ENCODE assay signal across 10 cellular contexts in genomic region chr12:6547987-6548386, GRCh38. TPM values are rescaled to one million over a fixed set of nuclear protein-coding genes. Genes with fewer than 3 reads are reported as not detected.
DNase-seq lines count a peak whose midpoint lies in the region; ATAC-seq and TF ChIP-seq lines count a peak whose summit lies in the region.
"Had no signal": no experiment of that assay in that cellular context is flagged by ENCODE, and none has a peak within 500 bp of the region (broad histone marks: within the 10 kb centered on the region; RNA-seq: fewer than 3 reads in every experiment).

No MANE protein-coding gene starts in this region.

- DNase-seq in AG08395 (ENCODE audit: low spot score), result peak; percentile 69
- DNase-seq in PC-3, result peak; percentile 60
- peak; percentile 86 for DNase-seq in epithelial cell of esophagus (ENCODE audit: low read depth)
- no peak for DNase-seq in neuronal stem cell (ENCODE audit: low spot score)
- DNase-seq in cerebellum (ENCODE audit: low spot score), result no peak
- DNase-seq in sciatic nerve (ENCODE audit: low spot score), result no peak
- DNase-seq in epidermal melanocyte (ENCODE audit: insufficient read length, low spot score), result no peak
- DNase-seq: activated gamma-delta T cell treated with Interleukin-2 at 50 U/mL for 16 hours; CD8-positive, alpha-beta T cell had no signal

- TF ChIP-seq CTCF in PC-3 (conservative IDR thresholded peaks at IDR 0.05; ENCODE audit: low read depth, low read length) (no peak), epithelial cell of esophagus (IDR thresholded peaks at IDR 0.05; ENCODE audit: insufficient read depth, low read depth, low read length, missing control alignments) (no peak)

- H3K4me3 ChIP-seq in PC-3 (ENCODE audit: low read length) (no peak overlapping the region), epithelial cell of esophagus (ENCODE audit: low read length) (no peak overlapping the region), neuronal stem cell (ENCODE audit: low read length in 2 of 2) (no peak overlapping the region)

- no peaks in the 10 kb centered on the region for H3K9me2 ChIP-seq in PC-3 (replicated peaks; ENCODE audit: low read length)

- no peaks in the 10 kb centered on the region for H3F3A ChIP-seq in PC-3 (ENCODE audit: low read length, unreplicated experiment)

- no peaks in the 10 kb centered on the region for H3K79me2 ChIP-seq in PC-3 (ENCODE audit: low read length)

- no peak overlapping the region for H3K4ac ChIP-seq in neuronal stem cell (ENCODE audit: low read length)

- H3K36me3 ChIP-seq in PC-3 (ENCODE audit: low read depth, low read length) (no peaks in the 10 kb centered on the region), neuronal stem cell (replicated peaks in 1 of 2; ENCODE audit: control insufficient read depth in 2 of 2, insufficient read depth in 2 of 2, low read length in 2 of 2) (peaks cover 32 to 87% of the 10 kb centered on the region in 2 donors)

- H3K4me2 ChIP-seq in PC-3 (ENCODE audit: low read length) (peak overlapping the region; percentile 54), neuronal stem cell (ENCODE audit: insufficient read depth, low read length, poor library complexity, severe bottlenecking) (no peak overlapping the region)

- no peak overlapping the region for H3K9ac ChIP-seq in PC-3 (ENCODE audit: low read length)
- no peak overlapping the region for H3K9ac ChIP-seq in neuronal stem cell (ENCODE audit: low read depth, low read length, poor library complexity)

- H3K27me3 ChIP-seq in PC-3 (ENCODE audit: low read length) (no peaks in the 10 kb centered on the region), neuronal stem cell (ENCODE audit: control insufficient read depth in 3 of 3, insufficient read depth in 3 of 3, low read depth in 1 of 3, low read length in 3 of 3) (no peaks in the 10 kb centered on the region)

- intact Hi-C loops in PC-3 (cut with micrococcal nuclease) (no loop called here), sciatic nerve (cut with DNase I) (loop anchor here (10.0 kb wide), 1 partner anchor 123 kb away; no protein-coding TSS in a partner anchor)

- H4K8ac ChIP-seq in neuronal stem cell (ENCODE audit: low read depth, low read length), result no peak overlapping the region

- no peaks in the 10 kb centered on the region for H4K20me1 ChIP-seq in PC-3 (ENCODE audit: low read length)

- no peak overlapping the region for H2BK5ac ChIP-seq in neuronal stem cell (ENCODE audit: low read length)

- CTCF ChIA-PET in PC-3 (lab: Charles Lee), result no interaction called here

- no CpG with 5 or more reads among the region's 9 CpGs for whole genome bisulfite sequencing in neuronal stem cell (ENCODE audit: extremely low coverage in 2 of 2, insufficient read length in 2 of 2, insufficient replicate concordance in 1 of 2), 2 donors

- H3K79me1 ChIP-seq in neuronal stem cell (ENCODE audit: low read depth, low read length), result peaks cover 10% of the 10 kb centered on the region

- H2AK5ac ChIP-seq in neuronal stem cell (ENCODE audit: low read depth, low read length), result no peak overlapping the region

- H3K23ac ChIP-seq in neuronal stem cell (ENCODE audit: low read depth, low read length, poor library complexity), result no peak overlapping the region

- H2BK12ac ChIP-seq in neuronal stem cell (ENCODE audit: low read length), result no peak overlapping the region

- peak overlapping the region; percentile 47 for H2BK120ac ChIP-seq in neuronal stem cell (ENCODE audit: low read depth, low read length)

- H3K27ac ChIP-seq in PC-3 (ENCODE audit: low read length) (0 out of 2 replicates have a peak overlapping the region, but pooled peaks have one; percentile 5), neuronal stem cell (replicated peaks; ENCODE audit: low read length) (no peak overlapping the region)

- H3K14ac ChIP-seq in neuronal stem cell (ENCODE audit: low read length), result no peak overlapping the region

- H2AFZ ChIP-seq in PC-3 (ENCODE audit: low read length) (0 out of 2 replicates have a peak overlapping the region, but pooled peaks have one; percentile 10), neuronal stem cell (ENCODE audit: low read length) (no peak overlapping the region)

- H3K18ac ChIP-seq in neuronal stem cell (ENCODE audit: low read length), result no peak overlapping the region

- peak; percentile 65 for ATAC-seq in PC-3
- ATAC-seq in GM21723 (IDR thresholded peaks at IDR 0.05; ENCODE audit: unreplicated experiment), result no peak
- ATAC-seq in sciatic nerve, result no peak
- ATAC-seq: CD8-positive, alpha-beta T cell had no signal

- H2BK15ac ChIP-seq in neuronal stem cell (ENCODE audit: low read length), result no peak overlapping the region

- peaks cover 19% of the 10 kb centered on the region for H3K4me1 ChIP-seq in PC-3 (ENCODE audit: insufficient read depth, low read length)
- peaks cover 0 to under 1% of the 10 kb centered on the region in 2 donors for H3K4me1 ChIP-seq in neuronal stem cell (ENCODE audit: control insufficient read depth in 2 of 2, insufficient read depth in 1 of 2, low read depth in 1 of 2, low read length in 2 of 2)

- H3K9me3 ChIP-seq in PC-3 (ENCODE audit: low read length), result no peaks in the 10 kb centered on the region
- peaks cover 0 to 2% of the 10 kb centered on the region in 2 donors for H3K9me3 ChIP-seq in neuronal stem cell (replicated peaks in 1 of 2; ENCODE audit: control insufficient read depth in 2 of 2, insufficient read depth in 1 of 2, low read depth in 1 of 2, low read length in 2 of 2)

- POLR2A ChIA-PET in PC-3 (lab: Charles Lee; ENCODE audit: unreplicated experiment), result interaction anchor here (0.6 kb wide), 2 partner anchors 13 to 269 kb away, joined by 3 read pairs; no protein-coding TSS in a partner anchor

- BruUV-seq in PC-3 (replicated peaks; lab: Mats Ljungman, UMichigan), result no TSS peak

- H4K91ac ChIP-seq in neuronal stem cell (ENCODE audit: low read depth, low read length, poor library complexity), result no peak overlapping the region

RNA-seq across cellular contexts. Expression of gene IFFO1, which starts 7.9 kb away (rescaled TPM):
- total RNA-seq in PC-3 (2014; rRNA removed), result 0.11 and 1.0 TPM in 2 replicates
- polyA plus RNA-seq in neuronal stem cell (2013, experiment 1 of 2), result 11.5 TPM
- polyA plus RNA-seq in neuronal stem cell (2013, experiment 2 of 2), result 10.5 TPM
- total RNA-seq in cerebellum, result 6.5 TPM
- total RNA-seq in sciatic nerve, result 38.7 TPM

RNA-seq across cellular contexts. Expression of gene GAPDH, which starts 13.7 kb away (rescaled TPM):
- total RNA-seq in PC-3 (2014; rRNA removed) (6,976 and 7,326 TPM in 2 replicates), cerebellum (1,321 TPM), sciatic nerve (1,200 TPM)
- polyA plus RNA-seq in neuronal stem cell (2013, experiment 1 of 2), result 3,243 TPM
- polyA plus RNA-seq in neuronal stem cell (2013, experiment 2 of 2), result 3,181 TPM

RNA-seq across cellular contexts. Expression of gene NOP2, which starts 20.1 kb away (rescaled TPM):
- total RNA-seq in PC-3 (2014; rRNA removed) (63.3 and 83.8 TPM in 2 replicates), cerebellum (10.3 TPM), sciatic nerve (27.6 TPM)
- 27.0 TPM for polyA plus RNA-seq in neuronal stem cell (2013, experiment 1 of 2)
- 24.3 TPM for polyA plus RNA-seq in neuronal stem cell (2013, experiment 2 of 2)

RNA-seq across cellular contexts. Expression of gene NCAPD2, which starts 54.1 kb away (rescaled TPM):
- total RNA-seq in PC-3 (2014; rRNA removed) (105 TPM in 2 replicates), cerebellum (22.3 TPM), sciatic nerve (21.3 TPM)
- 78.4 TPM for polyA plus RNA-seq in neuronal stem cell (2013, experiment 1 of 2)
- polyA plus RNA-seq in neuronal stem cell (2013, experiment 2 of 2), result 81.0 TPM

RNA-seq across cellular contexts. Expression of gene MRPL51, which starts 54.9 kb away (rescaled TPM):
- total RNA-seq in PC-3 (2014; rRNA removed) (135 and 157 TPM in 2 replicates), cerebellum (22.6 TPM), sciatic nerve (117 TPM)
- 584 TPM for polyA plus RNA-seq in neuronal stem cell (2013, experiment 1 of 2)
- polyA plus RNA-seq in neuronal stem cell (2013, experiment 2 of 2), result 624 TPM

Comparison
In these comparisons a context has a peak if more than half of its experiments do, and no peak if none do; other contexts are left out.
1. DNase-seq: peak in AG08395 (single experiment), PC-3 (single experiment) and epithelial cell of esophagus (single experiment); none in neuronal stem cell (single experiment), cerebellum (single experiment), sciatic nerve (single experiment) and epidermal melanocyte (single experiment).